Comparison of ENCODE assay signal across 2 cellular contexts in genomic region chr4:74111576-74111975, GRCh38.
TF ChIP-seq lines count a peak whose summit lies in the region.

No MANE protein-coding gene starts in this region.

TF ChIP-seq in H1, 55 proteins besides CTCF, POLR2A, EP300 and RAD21:
- TF ChIP-seq CEBPB (IDR thresholded peaks at IDR 0.05; ENCODE audit: low read depth, low read length), result no peak
- TF ChIP-seq KDM1A (IDR thresholded peaks at IDR 0.05; ENCODE audit: borderline replicate concordance, low read length), result no peak
- no peak for TF ChIP-seq SP2 (IDR thresholded peaks at IDR 0.05; ENCODE audit: low read length)
- no peak for TF ChIP-seq HDAC2 (IDR thresholded peaks at IDR 0.05; ENCODE audit: borderline replicate concordance in 1 of 2, low read depth in 2 of 2, low read length in 2 of 2)
- TF ChIP-seq, protein P1, sequence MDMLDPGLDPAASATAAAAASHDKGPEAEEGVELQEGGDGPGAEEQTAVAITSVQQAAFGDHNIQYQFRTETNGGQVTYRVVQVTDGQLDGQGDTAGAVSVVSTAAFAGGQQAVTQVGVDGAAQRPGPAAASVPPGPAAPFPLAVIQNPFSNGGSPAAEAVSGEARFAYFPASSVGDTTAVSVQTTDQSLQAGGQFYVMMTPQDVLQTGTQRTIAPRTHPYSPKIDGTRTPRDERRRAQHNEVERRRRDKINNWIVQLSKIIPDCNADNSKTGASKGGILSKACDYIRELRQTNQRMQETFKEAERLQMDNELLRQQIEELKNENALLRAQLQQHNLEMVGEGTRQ (IDR thresholded peaks at IDR 0.05; ENCODE audit: low read length), result no peak
- no peak for TF ChIP-seq CTBP2 (IDR thresholded peaks at IDR 0.05; ENCODE audit: borderline replicate concordance, insufficient read depth, insufficient read length, low read length)
- no peak for TF ChIP-seq SP1 (IDR thresholded peaks at IDR 0.05; ENCODE audit: low read depth, low read length)
- TF ChIP-seq BACH1 (IDR thresholded peaks at IDR 0.05; ENCODE audit: low read length), result no peak
- no peak for TF ChIP-seq GABPA (IDR thresholded peaks at IDR 0.05; ENCODE audit: borderline replicate concordance, insufficient read depth, low read length)
- TF ChIP-seq SIRT6 (IDR thresholded peaks at IDR 0.05; ENCODE audit: low read length), result no peak
- no peak for TF ChIP-seq RFX5 (IDR thresholded peaks at IDR 0.05; ENCODE audit: borderline replicate concordance, low read depth, low read length)
- TF ChIP-seq CBX8 (IDR thresholded peaks at IDR 0.05; ENCODE audit: borderline replicate concordance, low read depth, low read length), result no peak
- no peak for TF ChIP-seq TBP (IDR thresholded peaks at IDR 0.05; ENCODE audit: low read depth, low read length)
- TF ChIP-seq SIN3A (conservative IDR thresholded peaks at IDR 0.05 in 1 of 2, IDR thresholded peaks at IDR 0.05 in 1 of 2; ENCODE audit: low read depth in 1 of 2, low read length in 2 of 2), result no peak
- TF ChIP-seq CBX5 (IDR thresholded peaks at IDR 0.05; ENCODE audit: low read depth, low read length), result no peak
- TF ChIP-seq KDM5A (IDR thresholded peaks at IDR 0.05; ENCODE audit: low read length), result no peak
- no peak for TF ChIP-seq CHD1 (IDR thresholded peaks at IDR 0.05; ENCODE audit: low read depth, low read length)
- no peak for TF ChIP-seq MAFK (IDR thresholded peaks at IDR 0.05; ENCODE audit: low read depth, low read length)
- no peak for TF ChIP-seq RNF2 (IDR thresholded peaks at IDR 0.05; ENCODE audit: borderline replicate concordance, low read depth, low read length, missing control alignments, poor library complexity, severe bottlenecking)

TF ChIP-seq in GM12891, 5 proteins besides CTCF, POLR2A, EP300 and RAD21:
- TF ChIP-seq POLR2AphosphoS5 (IDR thresholded peaks at IDR 0.05; ENCODE audit: low read depth, low read length), result no peak
